ENCODE assay signal across 1 cellular context in the genomic region with DNA sequence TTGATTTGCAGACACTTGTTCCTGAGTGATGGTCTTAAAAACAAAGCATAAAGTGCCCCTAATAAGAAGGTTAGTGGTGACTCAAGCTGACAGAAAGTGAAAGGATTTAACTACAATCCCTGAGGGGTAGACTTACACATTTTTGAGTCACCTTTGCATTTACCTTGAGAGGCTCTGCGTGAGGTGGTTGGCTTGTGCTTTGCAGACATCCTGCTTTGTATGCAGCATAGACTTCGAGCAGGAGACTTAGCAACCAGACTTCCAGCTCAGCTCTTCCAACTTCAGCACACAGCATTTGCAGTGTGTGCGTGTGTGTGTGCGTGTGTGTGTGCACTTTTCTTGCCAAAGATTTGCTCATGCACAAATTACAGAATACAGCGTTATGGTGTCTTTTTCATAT.
TF ChIP-seq lines count a peak whose summit lies in the region.

No MANE protein-coding gene starts in this region.

TF ChIP-seq in WTC11, 78 proteins besides CTCF, POLR2A, EP300 and RAD21 (continued from another document):
- no peak for TF ChIP-seq ZNF281 (CRISPR knock-in tag; IDR thresholded peaks at IDR 0.05)
- no peak for TF ChIP-seq ZNF263 (CRISPR knock-in tag; IDR thresholded peaks at IDR 0.05; ENCODE audit: low read depth)
- TF ChIP-seq, protein P1, sequence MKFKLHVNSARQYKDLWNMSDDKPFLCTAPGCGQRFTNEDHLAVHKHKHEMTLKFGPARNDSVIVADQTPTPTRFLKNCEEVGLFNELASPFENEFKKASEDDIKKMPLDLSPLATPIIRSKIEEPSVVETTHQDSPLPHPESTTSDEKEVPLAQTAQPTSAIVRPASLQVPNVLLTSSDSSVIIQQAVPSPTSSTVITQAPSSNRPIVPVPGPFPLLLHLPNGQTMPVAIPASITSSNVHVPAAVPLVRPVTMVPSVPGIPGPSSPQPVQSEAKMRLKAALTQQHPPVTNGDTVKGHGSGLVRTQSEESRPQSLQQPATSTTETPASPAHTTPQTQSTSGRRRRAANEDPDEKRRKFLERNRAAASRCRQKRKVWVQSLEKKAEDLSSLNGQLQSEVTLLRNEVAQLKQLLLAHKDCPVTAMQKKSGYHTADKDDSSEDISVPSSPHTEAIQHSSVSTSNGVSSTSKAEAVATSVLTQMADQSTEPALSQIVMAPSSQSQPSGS (CRISPR knock-in tag; IDR thresholded peaks at IDR 0.05; ENCODE audit: borderline replicate concordance, low read depth) = no peak
- TF ChIP-seq OVOL2 (CRISPR knock-in tag; IDR thresholded peaks at IDR 0.05; ENCODE audit: borderline replicate concordance) = no peak
- no peak for TF ChIP-seq KAT7 (CRISPR knock-in tag; IDR thresholded peaks at IDR 0.05; ENCODE audit: borderline replicate concordance)
- no peak for TF ChIP-seq MXD4 (CRISPR knock-in tag; IDR thresholded peaks at IDR 0.05; ENCODE audit: borderline replicate concordance)
- no peak for TF ChIP-seq EMX1 (CRISPR knock-in tag; IDR thresholded peaks at IDR 0.05)
- TF ChIP-seq NFE2L1 (CRISPR knock-in tag; IDR thresholded peaks at IDR 0.05) = no peak
- TF ChIP-seq ESRRA (CRISPR knock-in tag; IDR thresholded peaks at IDR 0.05; ENCODE audit: borderline replicate concordance) = no peak
- TF ChIP-seq FOXP1 (CRISPR knock-in tag; IDR thresholded peaks at IDR 0.05; ENCODE audit: borderline replicate concordance) = no peak
TF ChIP-seq in WTC11: peak in this region for 0.
